ENCODE assay signal across 13 cellular contexts in genomic region chr1:3774503-3775247, GRCh38. TPM values are rescaled to one million over a fixed set of nuclear protein-coding genes. Genes with fewer than 3 reads are reported as not detected.
A peak's percentile ranks its signal among the peaks of the same experiment; 100 is the strongest.
DNase-seq lines count a peak whose midpoint lies in the region; TF ChIP-seq lines count a peak whose summit lies in the region.
"Had no signal": no experiment of that assay in that cellular context is flagged by ENCODE, and none has a peak within 500 bp of the region (broad histone marks: within the 10 kb centered on the region; RNA-seq: fewer than 3 reads in every experiment).

No MANE protein-coding gene starts in this region.

- no peak overlapping the region for H2BK120ac ChIP-seq in neuronal stem cell (ENCODE audit: low read depth, low read length)

- H3K23ac ChIP-seq in neuronal stem cell (ENCODE audit: low read depth, low read length, poor library complexity), result peak overlapping the region; percentile 98

- peaks cover 11% of the 10 kb centered on the region for H3K4me1 Mint-ChIP-seq in chondrocyte (ENCODE audit: low read depth)
- peaks cover 8% of the 10 kb centered on the region for H3K4me1 Mint-ChIP-seq in type B pancreatic cell (ENCODE audit: unreplicated experiment)
- H3K4me1 Mint-ChIP-seq: activated T-helper 17 cell treated with anti-CD3 and anti-CD28 coated beads, Interleukin-2, amount 50 U/mL, for 72 hours had no signal

- no peak overlapping the region for H3K4me2 ChIP-seq in neuronal stem cell (ENCODE audit: insufficient read depth, low read length, poor library complexity, severe bottlenecking)

- H3K36me3 ChIP-seq in HEK293 (ENCODE audit: control insufficient read depth in 2 of 2, insufficient read depth in 1 of 2, low read length in 2 of 2) (peaks cover 0 to 19% of the 10 kb centered on the region in 2 experiments; a peak in 1 of 3 replicates), neuronal stem cell (replicated peaks in 1 of 2; ENCODE audit: control insufficient read depth in 2 of 2, insufficient read depth in 2 of 2, low read length in 2 of 2) (peaks cover 7 to 14% of the 10 kb centered on the region in 2 donors)

- no peak for DNase-seq in chondrocyte (ENCODE audit: low spot score)
- DNase-seq in neuronal stem cell (ENCODE audit: low spot score), result no peak
- no peak for DNase-seq in T-helper 9 cell
- DNase-seq in HuH-7.5 (ENCODE audit: low spot score), result no peak
- DNase-seq in type B pancreatic cell (ENCODE audit: extremely low spot score, unreplicated experiment), result no peak
- DNase-seq: central memory CD4-positive, alpha-beta T cell; HFFc6; NCI-H2171; stimulated activated CD4-positive, alpha-beta T cell treated with anti-CD3 and anti-CD28 coated beads, Interleukin-2, amount 100 ng/mL, for 48 hours had no signal

- no peaks in the 10 kb centered on the region for H3K9me3 Mint-ChIP-seq in chondrocyte (ENCODE audit: low read depth)
- H3K9me3 Mint-ChIP-seq in type B pancreatic cell, result no peaks in the 10 kb centered on the region
- H3K9me3 Mint-ChIP-seq: activated T-helper 17 cell treated with anti-CD3 and anti-CD28 coated beads, Interleukin-2, amount 50 U/mL, for 72 hours; HFFc6 had no signal

- H3K4me1 ChIP-seq in HEK293 (ENCODE audit: control insufficient read depth, insufficient read depth, low read length) (no peaks in the 10 kb centered on the region), neuronal stem cell (ENCODE audit: control insufficient read depth in 2 of 2, insufficient read depth in 1 of 2, low read depth in 1 of 2, low read length in 2 of 2) (peaks cover 19 to 43% of the 10 kb centered on the region in 2 donors)

- H3K9me3 ChIP-seq in HEK293 (ENCODE audit: control insufficient read depth, insufficient read depth, low read depth, low read length) (no peaks in the 10 kb centered on the region), neuronal stem cell (replicated peaks in 1 of 2; ENCODE audit: control insufficient read depth in 2 of 2, insufficient read depth in 1 of 2, low read depth in 1 of 2, low read length in 2 of 2) (no peaks in the 10 kb centered on the region)
- H3K9me3 ChIP-seq: stomach had no signal

- POLR2A ChIA-PET in HEK293 (lab: Yijun Ruan, JAX), result interaction anchor here (0.6 to 2.0 kb wide), 5 partner anchors 10 to 22 kb away, joined by 3 to 7 read pairs (median 3); partner anchors contain the start of gene LRRC47

- no peak overlapping the region for H3K4me3 Mint-ChIP-seq in chondrocyte (ENCODE audit: unreplicated experiment)
- H3K4me3 Mint-ChIP-seq in type B pancreatic cell, result no peak overlapping the region
- H3K4me3 Mint-ChIP-seq: activated T-helper 17 cell treated with anti-CD3 and anti-CD28 coated beads, Interleukin-2, amount 50 U/mL, for 72 hours; HFFc6 had no signal

- H2AK5ac ChIP-seq in neuronal stem cell (ENCODE audit: low read depth, low read length), result peak overlapping the region; percentile 97

- TF ChIP-seq CTCF in HEK293 (tag by site-specific recombination; IDR thresholded peaks at IDR 0.05), result no peak
- TF ChIP-seq CTCF in chondrocyte (IDR thresholded peaks at IDR 0.05), result no peak
- TF ChIP-seq CTCF in type B pancreatic cell (conservative IDR thresholded peaks at IDR 0.05), result no peak

- H3K27ac Mint-ChIP-seq in chondrocyte (ENCODE audit: unreplicated experiment), result peak overlapping the region; percentile 17
- H3K27ac Mint-ChIP-seq in type B pancreatic cell, result no peak overlapping the region
- H3K27ac Mint-ChIP-seq: activated T-helper 17 cell treated with anti-CD3 and anti-CD28 coated beads, Interleukin-2, amount 50 U/mL, for 72 hours; HFFc6 had no signal

- H3K27me3 Mint-ChIP-seq in chondrocyte (ENCODE audit: low read depth) (no peaks in the 10 kb centered on the region), type B pancreatic cell (no peaks in the 10 kb centered on the region)
- H3K27me3 Mint-ChIP-seq: activated T-helper 17 cell treated with anti-CD3 and anti-CD28 coated beads, Interleukin-2, amount 50 U/mL, for 72 hours had no signal

- no peak overlapping the region for H3K4ac ChIP-seq in neuronal stem cell (ENCODE audit: low read length)

- no peak overlapping the region for H3K9ac ChIP-seq in neuronal stem cell (ENCODE audit: low read depth, low read length, poor library complexity)

- no CpG with 5 or more reads among the region's 19 CpGs for WGBS in neuronal stem cell (ENCODE audit: extremely low coverage in 2 of 2, insufficient read length in 2 of 2, insufficient replicate concordance in 1 of 2), 2 donors

- H4K8ac ChIP-seq in neuronal stem cell (ENCODE audit: low read depth, low read length), result no peak overlapping the region

- H3K27ac ChIP-seq in HEK293 (ENCODE audit: extremely low read depth, low read depth, low read length), result no peak overlapping the region
- no peak overlapping the region for H3K27ac ChIP-seq in neuronal stem cell (replicated peaks; ENCODE audit: low read length)

- CTCF ChIA-PET in HEK293 (lab: Yijun Ruan, JAX), result interaction anchor here (1.4 to 2.0 kb wide), 2 partner anchors 10 to 27 kb away, joined by 4 to 10 read pairs; no protein-coding TSS in a partner anchor

- peak overlapping the region; percentile 87 for H2BK5ac ChIP-seq in neuronal stem cell (ENCODE audit: low read length)

- peak overlapping the region; percentile 83 for H3K18ac ChIP-seq in neuronal stem cell (ENCODE audit: low read length)

- peak overlapping the region; percentile 77 for H2AFZ ChIP-seq in neuronal stem cell (ENCODE audit: low read length)

- peaks cover 2% of the 10 kb centered on the region for H3K36me3 Mint-ChIP-seq in chondrocyte (ENCODE audit: low read depth)
- no peaks in the 10 kb centered on the region for H3K36me3 Mint-ChIP-seq in type B pancreatic cell

- peak overlapping the region; percentile 38 for H3K14ac ChIP-seq in neuronal stem cell (ENCODE audit: low read length)

- no peak overlapping the region for H4K91ac ChIP-seq in neuronal stem cell (ENCODE audit: low read depth, low read length, poor library complexity)

- peaks cover 6% of the 10 kb centered on the region for H3K79me1 ChIP-seq in neuronal stem cell (ENCODE audit: low read depth, low read length)

- peak overlapping the region; percentile 92 for H2BK15ac ChIP-seq in neuronal stem cell (ENCODE audit: low read length)

- H3K4me3 ChIP-seq in HEK293 (ENCODE audit: low read depth, low read length) (no peak overlapping the region), neuronal stem cell (ENCODE audit: low read length in 2 of 2) (no peak overlapping the region)
- H3K4me3 ChIP-seq: stomach had no signal

- H3K27me3 ChIP-seq in neuronal stem cell (ENCODE audit: control insufficient read depth in 3 of 3, insufficient read depth in 3 of 3, low read depth in 1 of 3, low read length in 3 of 3), result peaks cover 0 to 10% (median 0%) of the 10 kb centered on the region in 3 experiments

- H2BK12ac ChIP-seq in neuronal stem cell (ENCODE audit: low read length), result peak overlapping the region; percentile 94

TF ChIP-seq in HEK293, 187 proteins besides CTCF, POLR2A, EP300 and RAD21 (continues in another document):
- TF ChIP-seq ZBTB6 (tag by site-specific recombination; IDR thresholded peaks at IDR 0.05), result no peak
- no peak for TF ChIP-seq RBAK (tag by site-specific recombination; IDR thresholded peaks at IDR 0.05)
- TF ChIP-seq ZNF202 (tag by site-specific recombination; IDR thresholded peaks at IDR 0.05; ENCODE audit: borderline replicate concordance), result no peak
- no peak for TF ChIP-seq ZNF639 (tag by site-specific recombination; IDR thresholded peaks at IDR 0.05)
- no peak for TF ChIP-seq YY1 (tag by site-specific recombination; IDR thresholded peaks at IDR 0.05)
- no peak for TF ChIP-seq TCF7L2 (IDR thresholded peaks at IDR 0.05; ENCODE audit: borderline replicate concordance, low read depth, low read length)
- no peak for TF ChIP-seq ZNF433 (tag by site-specific recombination; IDR thresholded peaks at IDR 0.05; ENCODE audit: low read depth)
- no peak for TF ChIP-seq ZNF629 (tag by site-specific recombination; IDR thresholded peaks at IDR 0.05)
- no peak for TF ChIP-seq ZNF580 (tag by site-specific recombination; IDR thresholded peaks at IDR 0.05)
- no peak for TF ChIP-seq HOXC10 (CRISPR knock-in tag; IDR thresholded peaks at IDR 0.05)
- TF ChIP-seq ZNF600 (tag by site-specific recombination; IDR thresholded peaks at IDR 0.05), result 0 out of 2 replicates have a peak, but pooled peaks have one; percentile 10
- TF ChIP-seq ZNF391 (tag by site-specific recombination; IDR thresholded peaks at IDR 0.05; ENCODE audit: borderline replicate concordance, low read depth), result no peak

RNA-seq across cellular contexts. Expression of gene SMIM1, which starts 2.1 kb away (rescaled TPM):
- 0.72 to 1.00 TPM in 2 of 3 replicates, not detected in the other for total RNA-seq in chondrocyte
- 5.8 TPM for polyA plus RNA-seq in neuronal stem cell (2013, experiment 1 of 2)
- 5.6 TPM for polyA plus RNA-seq in neuronal stem cell (2013, experiment 2 of 2)
- total RNA-seq in type B pancreatic cell (ENCODE audit: low replicate concordance), result 10.8 and 15.1 TPM in 2 replicates
- total RNA-seq: LHCN-M2, stomach had no signal

RNA-seq across cellular contexts. Expression of gene LRRC47, which starts 21.6 kb away (rescaled TPM):
- 44.0 to 45.8 TPM (median 45.7 TPM) in 3 replicates for total RNA-seq in chondrocyte
- 19.7 TPM for polyA plus RNA-seq in neuronal stem cell (2013, experiment 1 of 2)
- 18.6 TPM for polyA plus RNA-seq in neuronal stem cell (2013, experiment 2 of 2)
- 53.5 and 56.5 TPM in 2 replicates for total RNA-seq in type B pancreatic cell (ENCODE audit: low replicate concordance)

RNA-seq across cellular contexts. Expression of gene CCDC27, which starts 22.4 kb away (rescaled TPM):
- total RNA-seq in chondrocyte, result not detected in 3 replicates
- not detected for polyA plus RNA-seq in neuronal stem cell (2013, experiment 1 of 2)
- not detected for polyA plus RNA-seq in neuronal stem cell (2013, experiment 2 of 2)
- total RNA-seq in type B pancreatic cell (ENCODE audit: low replicate concordance), result not detected in 2 replicates
- total RNA-seq: activated T-helper 17 cell treated with anti-CD3 and anti-CD28 coated beads, Interleukin-2, amount 50 U/mL, for 72 hours; HFFc6; LHCN-M2; stomach had no signal
- polyA plus RNA-seq: stomach had no signal
